In the genomic region with DNA sequence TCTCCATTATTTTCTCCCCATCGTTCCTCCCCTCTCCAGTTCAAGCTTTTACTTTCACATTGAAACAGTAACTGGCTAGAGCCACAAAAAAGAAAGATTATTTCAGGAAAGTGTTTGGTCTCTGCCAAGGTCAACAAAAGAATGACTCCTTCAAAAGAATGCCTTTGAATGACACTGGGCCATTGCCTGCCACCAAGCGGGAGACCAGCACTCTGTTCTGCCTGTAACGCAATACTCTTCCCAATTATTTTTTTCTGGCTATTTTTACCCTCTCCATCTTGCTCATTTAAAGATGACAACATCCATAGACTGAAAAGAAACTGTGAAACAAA, we compare ENCODE assay signal across 1 cellular context.
TF ChIP-seq lines count a peak whose summit lies in the region.

No MANE protein-coding gene starts in this region.

TF ChIP-seq in liver, 16 proteins besides CTCF, POLR2A, EP300 and RAD21 (continued from another document):
- TF ChIP-seq, protein P1, sequence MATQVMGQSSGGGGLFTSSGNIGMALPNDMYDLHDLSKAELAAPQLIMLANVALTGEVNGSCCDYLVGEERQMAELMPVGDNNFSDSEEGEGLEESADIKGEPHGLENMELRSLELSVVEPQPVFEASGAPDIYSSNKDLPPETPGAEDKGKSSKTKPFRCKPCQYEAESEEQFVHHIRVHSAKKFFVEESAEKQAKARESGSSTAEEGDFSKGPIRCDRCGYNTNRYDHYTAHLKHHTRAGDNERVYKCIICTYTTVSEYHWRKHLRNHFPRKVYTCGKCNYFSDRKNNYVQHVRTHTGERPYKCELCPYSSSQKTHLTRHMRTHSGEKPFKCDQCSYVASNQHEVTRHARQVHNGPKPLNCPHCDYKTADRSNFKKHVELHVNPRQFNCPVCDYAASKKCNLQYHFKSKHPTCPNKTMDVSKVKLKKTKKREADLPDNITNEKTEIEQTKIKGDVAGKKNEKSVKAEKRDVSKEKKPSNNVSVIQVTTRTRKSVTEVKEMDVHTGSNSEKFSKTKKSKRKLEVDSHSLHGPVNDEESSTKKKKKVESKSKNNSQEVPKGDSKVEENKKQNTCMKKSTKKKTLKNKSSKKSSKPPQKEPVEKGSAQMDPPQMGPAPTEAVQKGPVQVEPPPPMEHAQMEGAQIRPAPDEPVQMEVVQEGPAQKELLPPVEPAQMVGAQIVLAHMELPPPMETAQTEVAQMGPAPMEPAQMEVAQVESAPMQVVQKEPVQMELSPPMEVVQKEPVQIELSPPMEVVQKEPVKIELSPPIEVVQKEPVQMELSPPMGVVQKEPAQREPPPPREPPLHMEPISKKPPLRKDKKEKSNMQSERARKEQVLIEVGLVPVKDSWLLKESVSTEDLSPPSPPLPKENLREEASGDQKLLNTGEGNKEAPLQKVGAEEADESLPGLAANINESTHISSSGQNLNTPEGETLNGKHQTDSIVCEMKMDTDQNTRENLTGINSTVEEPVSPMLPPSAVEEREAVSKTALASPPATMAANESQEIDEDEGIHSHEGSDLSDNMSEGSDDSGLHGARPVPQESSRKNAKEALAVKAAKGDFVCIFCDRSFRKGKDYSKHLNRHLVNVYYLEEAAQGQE (IDR thresholded peaks at IDR 0.05), result no peak
- TF ChIP-seq HNF4A (conservative IDR thresholded peaks at IDR 0.05) (no peak), TAF1 (conservative IDR thresholded peaks at IDR 0.05) (no peak), JUND (IDR thresholded peaks at IDR 0.05) (no peak), YY1 (IDR thresholded peaks at IDR 0.05) (no peak), GABPA (IDR thresholded peaks at IDR 0.05 in 1 of 2, conservative IDR thresholded peaks at IDR 0.05 in 1 of 2) (no peak)
- TF ChIP-seq, protein P2, sequence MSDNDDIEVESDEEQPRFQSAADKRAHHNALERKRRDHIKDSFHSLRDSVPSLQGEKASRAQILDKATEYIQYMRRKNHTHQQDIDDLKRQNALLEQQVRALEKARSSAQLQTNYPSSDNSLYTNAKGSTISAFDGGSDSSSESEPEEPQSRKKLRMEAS (IDR thresholded peaks at IDR 0.05), result no peak
